8 cellular contexts compared by ENCODE assay signal in genomic region chr2:70964596-70965386, GRCh38. TPM values are rescaled to one million over a fixed set of nuclear protein-coding genes. Genes with fewer than 3 reads are reported as not detected.
DNase-seq lines count a peak whose midpoint lies in the region; ATAC-seq and TF ChIP-seq lines count a peak whose summit lies in the region.

No MANE protein-coding gene starts in this region.

- H3K4me1 ChIP-seq in ascending aorta, result peaks cover 0 to 4% of the 10 kb centered on the region in 2 donors
- peaks cover 0 to 3% of the 10 kb centered on the region in 2 donors for H3K4me1 ChIP-seq in gastrocnemius medialis

- no peaks in the 10 kb centered on the region for H3K9me3 ChIP-seq in ascending aorta
- no peaks in the 10 kb centered on the region for H3K9me3 ChIP-seq in gastrocnemius medialis

- in situ Hi-C loops in gastrocnemius medialis (cut with MboI; ENCODE audit: low sequenced_read_pairs in 4 of 4), result no loop called here

- H3K27ac ChIP-seq in ascending aorta, result no peak overlapping the region
- H3K27ac ChIP-seq in gastrocnemius medialis, result no peak overlapping the region

- TF ChIP-seq POLR2A in gastrocnemius medialis (IDR thresholded peaks at IDR 0.05), result no peak

- TF ChIP-seq CTCF in ascending aorta (IDR thresholded peaks at IDR 0.05) (peak; percentile 73 to 90 (median 78)), gastrocnemius medialis (IDR thresholded peaks at IDR 0.05 in 4 of 5, conservative IDR thresholded peaks at IDR 0.05 in 1 of 5) (peak; percentile 27 to 76 (median 62))

- intact Hi-C loops in ascending aorta (cut with DNase I) (loop anchor here (1.0 kb wide), 1 partner anchor 37 kb away; no protein-coding TSS in a partner anchor), gastrocnemius medialis (cut with DNase I; ENCODE audit: low total_unique reads) (loop anchor here (2.0 kb wide), 1 partner anchor 30 kb away; the partner anchor contains the start of gene TEX261)

- H3K36me3 ChIP-seq in ascending aorta (no peaks in the 10 kb centered on the region), gastrocnemius medialis (no peaks in the 10 kb centered on the region)

- H3K4me3 ChIP-seq in ascending aorta, result peak overlapping the region; percentile 63 to 68
- H3K4me3 ChIP-seq in gastrocnemius medialis, result peak overlapping the region; percentile 44 to 54 (median 50)

- H3K27me3 ChIP-seq in ascending aorta, result no peaks in the 10 kb centered on the region
- peaks cover 19 to 22% (median 20%) of the 10 kb centered on the region in 3 donors for H3K27me3 ChIP-seq in gastrocnemius medialis

- DNase-seq in NCI-H2196 (lab: John Stamatoyannopoulos, UW; ENCODE audit: unreplicated experiment) (peak; percentile 61), NCI-H2196 treated with DMSO at 0.1 percent for 48 hours (lab: John Stamatoyannopoulos, UW; ENCODE audit: unreplicated experiment) (no peak), T-helper 2 cell (peak; percentile 65 to 82 (median 74)), ascending aorta (ENCODE audit: low spot score in 2 of 2) (peak in 1 of 2 donors; percentile 80), hypothalamus (lab: John Stamatoyannopoulos, UW) (peak in 32 of 51 donors; percentile 9 to 80 (median 42)), gastrocnemius medialis (peak in 1 of 2 donors; percentile 23), NCI-H1092 treated with DMSO at 0.1 percent for 48 hours (lab: John Stamatoyannopoulos, UW) (no peak)

- ATAC-seq in HG03342 (IDR thresholded peaks at IDR 0.05; ENCODE audit: unreplicated experiment) (peak; percentile 79), gastrocnemius medialis (peak; percentile 45 to 53)

RNA-seq across cellular contexts. Expression of gene ANKRD53, which starts 13.6 kb away (rescaled TPM):
- total RNA-seq in ascending aorta (1.4 TPM), gastrocnemius medialis (1 to 10 TPM in 1 of 4 donors, under 1 TPM in 1, not detected in 2; 0.44 to 2.0 TPM)

RNA-seq across cellular contexts. Expression of gene ATP6V1B1, which starts 29.1 kb away (rescaled TPM):
- total RNA-seq in ascending aorta (not detected), gastrocnemius medialis (1 to 10 TPM in 1 of 4 donors, not detected in 3; 2.3 TPM)

RNA-seq across cellular contexts. Expression of gene TEX261, which starts 29.9 kb away (rescaled TPM):
- total RNA-seq in ascending aorta, result 133 TPM
- total RNA-seq in gastrocnemius medialis, result 10 to 100 TPM; 34.0 to 54.2 (median 38.7) TPM

Comparison
In these comparisons a context has a peak if more than half of its experiments do, and no peak if none do; other contexts are left out.
1. DNase-seq: peak in NCI-H2196 (single experiment), T-helper 2 cell (5 of 5) and hypothalamus (32 of 51); none in NCI-H2196 treated with DMSO at 0.1 percent for 48 hours (single experiment) and NCI-H1092 treated with DMSO at 0.1 percent for 48 hours (single experiment).